In the genomic region with DNA sequence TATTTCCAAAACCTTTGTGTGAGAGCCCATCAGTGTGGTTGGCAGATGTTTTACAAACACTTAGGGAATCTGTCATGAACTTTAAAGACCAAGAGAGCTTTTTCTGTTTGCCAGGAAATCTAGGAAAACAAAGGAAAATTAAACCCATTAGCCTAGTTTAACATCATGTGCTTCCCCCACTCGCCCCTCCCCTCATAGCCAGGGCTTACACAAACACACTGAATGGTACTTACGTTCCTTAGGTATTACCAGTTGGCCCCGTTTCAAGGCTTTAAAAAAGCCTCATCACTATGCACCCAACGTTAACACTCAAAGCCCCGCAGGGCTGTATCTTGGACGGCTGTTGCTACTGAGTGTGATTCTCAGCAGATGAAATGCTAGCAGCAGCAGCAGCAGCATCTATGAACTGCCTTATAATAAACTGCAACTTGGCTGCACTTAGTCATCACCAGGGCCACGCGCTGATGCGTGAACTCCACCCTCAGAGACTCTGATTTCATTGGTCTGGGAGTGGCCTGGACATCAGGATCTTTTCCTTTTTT, we compare ENCODE assay signal across 8 cellular contexts. TPM values are rescaled to one million over a fixed set of nuclear protein-coding genes. Genes with fewer than 3 reads are reported as not detected.
DNase-seq lines count a peak whose midpoint lies in the region; FAIRE-seq and TF ChIP-seq lines count a peak whose summit lies in the region.

No MANE protein-coding gene starts in this region.

- TF ChIP-seq CTCF in RWPE1 (conservative IDR thresholded peaks at IDR 0.05; ENCODE audit: low read depth) (no peak), epithelial cell of esophagus (IDR thresholded peaks at IDR 0.05; ENCODE audit: insufficient read depth, low read depth, low read length, missing control alignments) (no peak)

- peak; percentile 97 for DNase-seq in DMS79 treated with DMSO at 0.1 percent for 48 hours (lab: John Stamatoyannopoulos, UW)
- peak; percentile 77 for DNase-seq in HS-27A (ENCODE audit: low read depth)
- peak; percentile 75 for DNase-seq in RWPE1 (ENCODE audit: low spot score)
- peak; percentile 93 for DNase-seq in epithelial cell of esophagus (ENCODE audit: low read depth)
- DNase-seq in renal cortical epithelial cell (ENCODE audit: low read depth): peak; percentile 99
- no peak for DNase-seq in frontal cortex (ENCODE audit: low spot score in 2 of 2)
- no peak for DNase-seq in activated T-helper 1 cell treated with anti-CD3 and anti-CD28 coated beads, Interleukin-12 subunit alpha, Interleukin-12 subunit beta, Interleukin-2, Interleukin-4 antibody, amounts not matched to agents 30 ng/mL and 10 ng/mL and 1 ng/mL, durations not matched to agents 14 hours and 24 hours and 36 hours (ENCODE audit: low spot score)
- no peak for DNase-seq in stimulated activated CD4-positive, alpha-beta T cell treated with anti-CD3 and anti-CD28 coated beads, Interleukin-2, amount 100 ng/mL, for 24 hours

- CTCF ChIA-PET in RWPE1 (lab: Yijun Ruan, JAX): interaction anchor here (0.6 kb wide), 1 partner anchor 120 kb away, joined by 5 read pairs; no protein-coding TSS in a partner anchor

- peaks cover 35% of the 10 kb centered on the region for H3K4me1 Mint-ChIP-seq in activated T-helper 1 cell treated with anti-CD3 and anti-CD28 coated beads, Interleukin-12 subunit alpha, Interleukin-12 subunit beta, Interleukin-2, Interleukin-4 antibody, amounts not matched to agents 30 ng/mL and 10 ng/mL and 1 ng/mL, durations not matched to agents 14 hours and 24 hours and 36 hours (ENCODE audit: low read depth)

- intact Hi-C loops in activated T-helper 1 cell treated with anti-CD3 and anti-CD28 coated beads, Interleukin-12 subunit alpha, Interleukin-12 subunit beta, Interleukin-2, Interleukin-4 antibody, amounts not matched to agents 30 ng/mL and 10 ng/mL and 1 ng/mL, durations not matched to agents 14 hours and 24 hours and 36 hours (cut with micrococcal nuclease): no loop called here

- no peak overlapping the region for H3K4me3 ChIP-seq in epithelial cell of esophagus (ENCODE audit: low read length)

- H3K27ac Mint-ChIP-seq in activated T-helper 1 cell treated with anti-CD3 and anti-CD28 coated beads, Interleukin-12 subunit alpha, Interleukin-12 subunit beta, Interleukin-2, Interleukin-4 antibody, amounts not matched to agents 30 ng/mL and 10 ng/mL and 1 ng/mL, durations not matched to agents 14 hours and 24 hours and 36 hours: no peak overlapping the region

- peak overlapping the region; percentile 72 for H3K27ac ChIP-seq in RWPE1

- no peak for FAIRE-seq in frontal cortex (lab: Jason Lieb, UNC)

- peaks cover 3% of the 10 kb centered on the region for H3K36me3 Mint-ChIP-seq in activated T-helper 1 cell treated with anti-CD3 and anti-CD28 coated beads, Interleukin-12 subunit alpha, Interleukin-12 subunit beta, Interleukin-2, Interleukin-4 antibody, amounts not matched to agents 30 ng/mL and 10 ng/mL and 1 ng/mL, durations not matched to agents 14 hours and 24 hours and 36 hours (ENCODE audit: low read depth)

- POLR2A ChIA-PET in RWPE1 (lab: Yijun Ruan, JAX; ENCODE audit: low non-redundant PET): no interaction called here

- peaks cover 2% of the 10 kb centered on the region for H3K27me3 Mint-ChIP-seq in activated T-helper 1 cell treated with anti-CD3 and anti-CD28 coated beads, Interleukin-12 subunit alpha, Interleukin-12 subunit beta, Interleukin-2, Interleukin-4 antibody, amounts not matched to agents 30 ng/mL and 10 ng/mL and 1 ng/mL, durations not matched to agents 14 hours and 24 hours and 36 hours (ENCODE audit: insufficient read depth)

- no peaks in the 10 kb centered on the region for H3K9me3 Mint-ChIP-seq in activated T-helper 1 cell treated with anti-CD3 and anti-CD28 coated beads, Interleukin-12 subunit alpha, Interleukin-12 subunit beta, Interleukin-2, Interleukin-4 antibody, amounts not matched to agents 30 ng/mL and 10 ng/mL and 1 ng/mL, durations not matched to agents 14 hours and 24 hours and 36 hours

- H3K4me3 Mint-ChIP-seq in activated T-helper 1 cell treated with anti-CD3 and anti-CD28 coated beads, Interleukin-12 subunit alpha, Interleukin-12 subunit beta, Interleukin-2, Interleukin-4 antibody, amounts not matched to agents 30 ng/mL and 10 ng/mL and 1 ng/mL, durations not matched to agents 14 hours and 24 hours and 36 hours: no peak overlapping the region

RNA-seq across cellular contexts. Expression of a gene that starts 20.1 kb away (rescaled TPM):
- total RNA-seq in renal cortical epithelial cell (26.9 and 42.0 TPM in 2 replicates), frontal cortex (54.2 TPM)
- total RNA-seq in activated T-helper 1 cell treated with anti-CD3 and anti-CD28 coated beads, Interleukin-12 subunit alpha, Interleukin-12 subunit beta, Interleukin-2, Interleukin-4 antibody, amounts not matched to agents 30 ng/mL and 10 ng/mL and 1 ng/mL, durations not matched to agents 14 hours and 24 hours and 36 hours: 28.8 and 31.8 TPM in 2 replicates

Comparison
In these comparisons a context has a peak if more than half of its experiments do, and no peak if none do; other contexts are left out.
1. DNase-seq: peak in DMS79 treated with DMSO at 0.1 percent for 48 hours (single experiment), HS-27A (single experiment), RWPE1 (single experiment), epithelial cell of esophagus (single experiment) and renal cortical epithelial cell (single experiment); none in frontal cortex (0 of 2), activated T-helper 1 cell treated with anti-CD3 and anti-CD28 coated beads, Interleukin-12 subunit alpha, Interleukin-12 subunit beta, Interleukin-2, Interleukin-4 antibody, amounts not matched to agents 30 ng/mL and 10 ng/mL and 1 ng/mL, durations not matched to agents 14 hours and 24 hours and 36 hours (single experiment) and stimulated activated CD4-positive, alpha-beta T cell treated with anti-CD3 and anti-CD28 coated beads, Interleukin-2, amount 100 ng/mL, for 24 hours (0 of 2).